ENCODE assay signal across 3 cellular contexts in the genomic region with DNA sequence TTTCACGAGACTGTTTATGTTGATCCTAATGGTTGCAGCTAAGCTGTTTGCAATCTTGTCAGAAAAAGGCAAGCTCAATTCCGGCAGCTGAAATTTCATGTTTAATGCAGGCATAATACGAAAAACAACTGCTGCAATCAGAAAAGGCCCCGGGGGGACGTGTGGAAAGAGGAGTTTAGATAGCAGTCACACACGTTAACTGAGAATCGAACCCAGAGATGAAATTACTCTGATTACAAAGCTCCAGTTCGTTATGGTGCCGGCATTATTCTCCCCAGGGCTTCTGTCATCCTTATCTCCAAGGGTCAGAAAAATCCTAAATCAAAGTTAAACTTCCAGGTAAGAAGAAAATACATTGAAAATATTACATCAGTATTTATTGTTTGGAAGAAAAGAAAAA.
"Had no signal": no experiment of that assay in that cellular context is flagged by ENCODE, and none has a peak within 500 bp of the region (broad histone marks: within the 10 kb centered on the region; RNA-seq: fewer than 3 reads in every experiment).

No MANE protein-coding gene starts in this region.

- ATAC-seq: GM12878 had no signal

- DNase-seq: GDM1, GF-D8 had no signal

- H3K4me3 ChIP-seq: GM12878 had no signal
